ENCODE assay signal across 7 cellular contexts in genomic region chr7:22853674-22854157, GRCh38.
DNase-seq lines count a peak whose midpoint lies in the region; ATAC-seq and TF ChIP-seq lines count a peak whose summit lies in the region.

No MANE protein-coding gene starts in this region.

- H3K36me3 ChIP-seq in iPS DF 6.9 (ENCODE audit: control insufficient read depth, insufficient read depth, low read length), result peaks cover 5% of the 10 kb centered on the region; the same call in 1 of the 2 replicates

- no peaks in the 10 kb centered on the region for H3K9me3 ChIP-seq in iPS DF 6.9 (ENCODE audit: control insufficient read depth, insufficient read depth, low read length)

- H3K27ac ChIP-seq in iPS DF 6.9 (ENCODE audit: low read length), result no peak overlapping the region

- in situ Hi-C loops in GM13977 (cut with MboI; ENCODE audit: low pct_unique_long_range_greater_than_20kb, low sequenced_read_pairs, unreplicated experiment), result no loop called here

- peak overlapping the region; percentile 89 for H3K4me3 Mint-ChIP-seq in activated naive CD4-positive, alpha-beta T cell treated with anti-CD3 and anti-CD28 coated beads, Interleukin-2, amount 10 ng/mL, durations not matched to agents 7 days and 5 days

- no peaks in the 10 kb centered on the region for H3K27me3 ChIP-seq in iPS DF 6.9 (ENCODE audit: control insufficient read depth, insufficient read depth, low read length)

- peak; percentile 45 for TF ChIP-seq CTCF in GM13977 (IDR thresholded peaks at IDR 0.05; ENCODE audit: extremely low read depth, insufficient read depth, missing control alignments)

- DNase-seq in GM13977 (ENCODE audit: low spot score) (peak; percentile 25), KG1 (lab: John Stamatoyannopoulos, UW) (peak; percentile 55), iPS DF 6.9 (ENCODE audit: low read depth, low spot score) (no peak), COLO668 (lab: John Stamatoyannopoulos, UW; ENCODE audit: unreplicated experiment) (no peak)
- peak; percentile 73 for DNase-seq in activated naive CD4-positive, alpha-beta T cell treated with anti-CD3 and anti-CD28 coated beads, Interleukin-2, amount 10 ng/mL, durations not matched to agents 7 days and 5 days
- peak; percentile 38 to 42 for DNase-seq in stimulated activated CD8-positive, alpha-beta memory T cell treated with anti-CD3 and anti-CD28 coated beads, Interleukin-7, amount 100 ng/mL, for 4 hours (ENCODE audit: low read depth in 2 of 2)

- H3K36me3 Mint-ChIP-seq in activated naive CD4-positive, alpha-beta T cell treated with anti-CD3 and anti-CD28 coated beads, Interleukin-2, amount 10 ng/mL, durations not matched to agents 7 days and 5 days, result peaks cover 19% of the 10 kb centered on the region

- H3K27ac Mint-ChIP-seq in activated naive CD4-positive, alpha-beta T cell treated with anti-CD3 and anti-CD28 coated beads, Interleukin-2, amount 10 ng/mL, durations not matched to agents 7 days and 5 days, result peak overlapping the region; percentile 90

- H3K4me3 ChIP-seq in iPS DF 6.9 (ENCODE audit: low read length), result peak overlapping the region; percentile 20; the same call in 1 of the 2 replicates

- peaks cover 19% of the 10 kb centered on the region for H3K27me3 Mint-ChIP-seq in activated naive CD4-positive, alpha-beta T cell treated with anti-CD3 and anti-CD28 coated beads, Interleukin-2, amount 10 ng/mL, durations not matched to agents 7 days and 5 days

- H3K9me3 Mint-ChIP-seq in activated naive CD4-positive, alpha-beta T cell treated with anti-CD3 and anti-CD28 coated beads, Interleukin-2, amount 10 ng/mL, durations not matched to agents 7 days and 5 days, result no peaks in the 10 kb centered on the region

- WGBS in iPS DF 6.9 (ENCODE audit: insufficient coverage, insufficient read length), result no CpG with 5 or more reads among the region's 28 CpGs

- H3K4me1 Mint-ChIP-seq in activated naive CD4-positive, alpha-beta T cell treated with anti-CD3 and anti-CD28 coated beads, Interleukin-2, amount 10 ng/mL, durations not matched to agents 7 days and 5 days, result peaks cover 31% of the 10 kb centered on the region

- H3K4me1 ChIP-seq in iPS DF 6.9 (ENCODE audit: control insufficient read depth, insufficient read depth, low read length), result peaks cover 4% of the 10 kb centered on the region

- CTCF ChIA-PET in activated naive CD4-positive, alpha-beta T cell treated with anti-CD3 and anti-CD28 coated beads, Interleukin-2, amount 10 ng/mL, durations not matched to agents 7 days and 5 days (lab: Charles Lee), result interaction anchor here (1.0 kb wide), 1 partner anchor 202 kb away, joined by 8 read pairs; no protein-coding TSS in a partner anchor

- peak; percentile 12 for ATAC-seq in GM21619 (IDR thresholded peaks at IDR 0.05; ENCODE audit: unreplicated experiment)

Comparison
In these comparisons a context has a peak if more than half of its experiments do, and no peak if none do; other contexts are left out.
1. DNase-seq: peak in GM13977 (single experiment), KG1 (single experiment), activated naive CD4-positive, alpha-beta T cell treated with anti-CD3 and anti-CD28 coated beads, Interleukin-2, amount 10 ng/mL, durations not matched to agents 7 days and 5 days (single experiment) and stimulated activated CD8-positive, alpha-beta memory T cell treated with anti-CD3 and anti-CD28 coated beads, Interleukin-7, amount 100 ng/mL, for 4 hours (2 of 2); none in iPS DF 6.9 (single experiment) and COLO668 (single experiment).